In genomic region chr9:137190315-137190853, GRCh38 we compare ENCODE assay signal across 9 cellular contexts. TPM values are rescaled to one million over a fixed set of nuclear protein-coding genes. Genes with fewer than 3 reads are reported as not detected.
A peak's percentile ranks its signal among the peaks of the same experiment; 100 is the strongest.
DNase-seq lines count a peak whose midpoint lies in the region; ATAC-seq and TF ChIP-seq lines count a peak whose summit lies in the region.
"Had no signal": no experiment of that assay in that cellular context is flagged by ENCODE, and none has a peak within 500 bp of the region (broad histone marks: within the 10 kb centered on the region; RNA-seq: fewer than 3 reads in every experiment).

No MANE protein-coding gene starts in this region.

- BruUV-seq in mammary epithelial cell (replicated peaks; lab: Mats Ljungman, UMichigan), result no TSS peak

- peak; percentile 38; the same call in 1 of the 2 replicates for TF ChIP-seq CTCF in LNCAP (IDR thresholded peaks at IDR 0.05)
- no peak for TF ChIP-seq CTCF in mammary epithelial cell (conservative IDR thresholded peaks at IDR 0.05 in 1 of 2, IDR thresholded peaks at IDR 0.05 in 1 of 2; ENCODE audit: extremely low read depth in 1 of 2, insufficient read depth in 1 of 2, low read depth in 1 of 2, low read length in 2 of 2)
- TF ChIP-seq CTCF in nephron (IDR thresholded peaks at IDR 0.05; ENCODE audit: unreplicated experiment in 3 of 3), result no peak

- peaks cover 39% of the 10 kb centered on the region for H3K4me1 ChIP-seq in CD4-positive, CD25-positive, alpha-beta regulatory T cell (ENCODE audit: control insufficient read depth, insufficient read depth, low read length, poor library complexity, severe bottlenecking)
- H3K4me1 ChIP-seq in mammary epithelial cell (ENCODE audit: insufficient read depth, low read length), result peaks cover 42% of the 10 kb centered on the region

- dilution Hi-C loops in mammary epithelial cell (cut with HindIII; ENCODE audit: low sequenced_read_pairs), result no loop called here

- H3K9ac ChIP-seq in mammary epithelial cell (ENCODE audit: insufficient read depth, low read length), result no peak overlapping the region

- peak overlapping the region in 1 of 3 donors; percentile 36 for H3K27ac Mint-ChIP-seq in CD4-positive, CD25-positive, alpha-beta regulatory T cell
- H3K27ac Mint-ChIP-seq in nephron, result peak overlapping the region in 2 of 3 experiments; percentile 53 to 68

- no peaks in the 10 kb centered on the region for H3K9me3 ChIP-seq in CD4-positive, CD25-positive, alpha-beta regulatory T cell (ENCODE audit: control insufficient read depth in 2 of 2, low read length in 2 of 2)
- no peaks in the 10 kb centered on the region for H3K9me3 ChIP-seq in mammary epithelial cell (replicated peaks; ENCODE audit: insufficient read depth, low read length)

- H3K27ac ChIP-seq in CD4-positive, CD25-positive, alpha-beta regulatory T cell (ENCODE audit: insufficient read depth, low read length, poor library complexity, severe bottlenecking), result no peak overlapping the region
- H3K27ac ChIP-seq in mammary epithelial cell (ENCODE audit: insufficient read depth, low read depth, low read length), result no peak overlapping the region

- ATAC-seq in CD4-positive, CD25-positive, alpha-beta regulatory T cell (ENCODE audit: low read depth in 2 of 2), result no peak
- ATAC-seq in GM21526 (IDR thresholded peaks at IDR 0.05; ENCODE audit: low FRiP score, unreplicated experiment) (no peak), HG03097 (IDR thresholded peaks at IDR 0.05; ENCODE audit: low FRiP score, unreplicated experiment) (no peak)

- WGBS in mammary epithelial cell (ENCODE audit: low coverage, missing lambda C conversion rate), result 65% methylated on average over 3 of the region's 9 CpGs

- peak overlapping the region; percentile 54 to 92 (median 76) for H3K4me3 Mint-ChIP-seq in CD4-positive, CD25-positive, alpha-beta regulatory T cell
- H3K4me3 Mint-ChIP-seq in nephron, result peak overlapping the region; percentile 85 to 90 (median 88)

- peaks cover 0 to 43% (median 13%) of the 10 kb centered on the region in 4 donors for H3K4me1 Mint-ChIP-seq in CD4-positive, CD25-positive, alpha-beta regulatory T cell
- peaks cover 32% of the 10 kb centered on the region for H3K4me1 Mint-ChIP-seq in nephron

- H3K9me3 Mint-ChIP-seq in CD4-positive, CD25-positive, alpha-beta regulatory T cell, result no peaks in the 10 kb centered on the region
- no peaks in the 10 kb centered on the region for H3K9me3 Mint-ChIP-seq in nephron

- DNase-seq in CD4-positive, CD25-positive, alpha-beta regulatory T cell, result no peak
- DNase-seq in mammary epithelial cell (no peak), Ammon's horn (ENCODE audit: low spot score) (no peak), islet precursor cell (no peak)
- DNase-seq: nucleus accumbens had no signal

- in situ Hi-C loops in mammary epithelial cell (cut with MboI; ENCODE audit: low sequenced_read_pairs in 2 of 2), result no loop called here

- no peaks in the 10 kb centered on the region for H4K20me1 ChIP-seq in mammary epithelial cell (ENCODE audit: insufficient read depth, low read length)

- no peaks in the 10 kb centered on the region for H3K27me3 Mint-ChIP-seq in CD4-positive, CD25-positive, alpha-beta regulatory T cell
- H3K27me3 Mint-ChIP-seq in nephron (ENCODE audit: low read depth), result no peaks in the 10 kb centered on the region

- CTCF ChIA-PET in mammary epithelial cell (lab: Charles Lee; ENCODE audit: low non-redundant PET), result interaction anchor here (0.6 kb wide), 1 partner anchor 69 kb away, joined by 5 read pairs; no protein-coding TSS in a partner anchor

- peaks cover 10% of the 10 kb centered on the region for H3K36me3 ChIP-seq in CD4-positive, CD25-positive, alpha-beta regulatory T cell (ENCODE audit: control insufficient read depth, insufficient read depth, low read length)
- no peaks in the 10 kb centered on the region for H3K36me3 ChIP-seq in mammary epithelial cell (ENCODE audit: insufficient read depth, low read length)

- peak overlapping the region; percentile 98 for H3K4me2 ChIP-seq in mammary epithelial cell (ENCODE audit: insufficient read depth, low read depth, low read length)

- H3K79me2 ChIP-seq in mammary epithelial cell (ENCODE audit: insufficient read depth, low read length), result peaks cover 64% of the 10 kb centered on the region

- no peaks in the 10 kb centered on the region for H3K27me3 ChIP-seq in CD4-positive, CD25-positive, alpha-beta regulatory T cell (ENCODE audit: control insufficient read depth, insufficient read depth, low read length)
- H3K27me3 ChIP-seq in mammary epithelial cell (ENCODE audit: insufficient read depth, low read length), result no peaks in the 10 kb centered on the region

- no peak overlapping the region for H2AFZ ChIP-seq in mammary epithelial cell (ENCODE audit: low read depth, low read length)

- H3K36me3 Mint-ChIP-seq in CD4-positive, CD25-positive, alpha-beta regulatory T cell, result no peaks in the 10 kb centered on the region
- H3K36me3 Mint-ChIP-seq in nephron (ENCODE audit: low read depth), result no peaks in the 10 kb centered on the region

- no peak overlapping the region for H3K4me3 ChIP-seq in CD4-positive, CD25-positive, alpha-beta regulatory T cell (ENCODE audit: low read depth, low read length)
- H3K4me3 ChIP-seq in mammary epithelial cell (replicated peaks in 1 of 3; ENCODE audit: insufficient read depth in 1 of 3, low read depth in 2 of 3, low read length in 3 of 3), result no peak overlapping the region

- intact Hi-C loops in mammary epithelial cell (cut with micrococcal nuclease), result no loop called here

RNA-seq across cellular contexts. Expression of gene SSNA1, which starts 1.9 kb away (rescaled TPM):
- 54.3 TPM for total RNA-seq in CD4-positive, CD25-positive, alpha-beta regulatory T cell
- polyA plus RNA-seq in CD4-positive, CD25-positive, alpha-beta regulatory T cell, result 100 to 1,000 TPM; 112 to 150 (median 130) TPM
- total RNA-seq in mammary epithelial cell, result 10 to 100 TPM; 36.2 to 70.2 TPM
- 88.5 TPM for polyA plus RNA-seq in mammary epithelial cell
- 35.8 TPM for polyA minus RNA-seq in mammary epithelial cell

RNA-seq across cellular contexts. Expression of gene ANAPC2, which starts 2.0 kb away (rescaled TPM):
- total RNA-seq in CD4-positive, CD25-positive, alpha-beta regulatory T cell, result 127 TPM
- polyA plus RNA-seq in CD4-positive, CD25-positive, alpha-beta regulatory T cell, result 1 to 10 TPM; 7.5 to 8.7 (median 8.0) TPM
- total RNA-seq in mammary epithelial cell, result 10 to 100 TPM; 15.5 to 45.3 TPM
- 16.7 TPM for polyA plus RNA-seq in mammary epithelial cell
- 8.6 TPM for polyA minus RNA-seq in mammary epithelial cell

RNA-seq across cellular contexts. Expression of gene TPRN, which starts 10.2 kb away (rescaled TPM):
- 5.9 TPM for total RNA-seq in CD4-positive, CD25-positive, alpha-beta regulatory T cell
- under 1 TPM; 0.27 to 0.91 (median 0.43) TPM for polyA plus RNA-seq in CD4-positive, CD25-positive, alpha-beta regulatory T cell
- total RNA-seq in mammary epithelial cell, result 10 to 100 TPM in 1 of 2 donors, 1 to 10 TPM in 1; 4.0 to 10.5 TPM
- polyA plus RNA-seq in mammary epithelial cell, result 3.3 TPM
- polyA minus RNA-seq in mammary epithelial cell, result 1.7 TPM

RNA-seq across cellular contexts. Expression of gene TMEM203, which starts 15.1 kb away (rescaled TPM):
- total RNA-seq in CD4-positive, CD25-positive, alpha-beta regulatory T cell, result 20.7 TPM
- 100 to 1,000 TPM; 116 to 148 (median 132) TPM for polyA plus RNA-seq in CD4-positive, CD25-positive, alpha-beta regulatory T cell
- total RNA-seq in mammary epithelial cell, result 10 to 100 TPM; 29.7 to 35.3 TPM
- polyA plus RNA-seq in mammary epithelial cell, result 39.6 TPM
- polyA minus RNA-seq in mammary epithelial cell, result 65.7 TPM

RNA-seq across cellular contexts. Expression of gene NDOR1, which starts 15.1 kb away (rescaled TPM):
- 30.0 TPM for total RNA-seq in CD4-positive, CD25-positive, alpha-beta regulatory T cell
- polyA plus RNA-seq in CD4-positive, CD25-positive, alpha-beta regulatory T cell, result 1 to 10 TPM; 3.9 to 7.6 (median 5.0) TPM
- total RNA-seq in mammary epithelial cell, result 10 to 100 TPM in 1 of 2 donors, 1 to 10 TPM in 1; 6.8 to 22.8 TPM
- 8.3 TPM for polyA plus RNA-seq in mammary epithelial cell
- 3.8 TPM for polyA minus RNA-seq in mammary epithelial cell
